1 cellular context compared by ENCODE assay signal in genomic region chr14:100381386-100382105, GRCh38.
TF ChIP-seq lines count a peak whose summit lies in the region.

No MANE protein-coding gene starts in this region.

TF ChIP-seq in H1, 55 proteins besides CTCF, POLR2A, EP300 and RAD21:
- TF ChIP-seq SP4 (IDR thresholded peaks at IDR 0.05; ENCODE audit: low read length) (no peak), SAP30 (IDR thresholded peaks at IDR 0.05; ENCODE audit: insufficient read depth, insufficient replicate concordance, low read length) (no peak), HDAC6 (IDR thresholded peaks at IDR 0.05; ENCODE audit: low read depth, low read length) (no peak), BCL11A (IDR thresholded peaks at IDR 0.05; ENCODE audit: low read depth in 2 of 2, low read length in 2 of 2) (no peak), TBP (IDR thresholded peaks at IDR 0.05; ENCODE audit: low read depth, low read length) (no peak), KDM1A (IDR thresholded peaks at IDR 0.05; ENCODE audit: borderline replicate concordance, low read length) (no peak), FOSL1 (IDR thresholded peaks at IDR 0.05; ENCODE audit: insufficient read depth, low read depth, low read length) (no peak), NANOG (IDR thresholded peaks at IDR 0.05; ENCODE audit: insufficient read depth, low read depth, low read length, poor library complexity, severe bottlenecking) (no peak), RXRA (IDR thresholded peaks at IDR 0.05; ENCODE audit: insufficient read depth, low read depth, low read length) (no peak), SIX5 (IDR thresholded peaks at IDR 0.05; ENCODE audit: low read depth, low read length) (no peak), RNF2 (IDR thresholded peaks at IDR 0.05; ENCODE audit: borderline replicate concordance, low read depth, low read length, missing control alignments, poor library complexity, severe bottlenecking) (no peak), POU5F1 (IDR thresholded peaks at IDR 0.05; ENCODE audit: low read depth, low read length) (no peak), GTF2F1 (IDR thresholded peaks at IDR 0.05; ENCODE audit: borderline replicate concordance, low read depth, low read length) (no peak), EZH2 (IDR thresholded peaks at IDR 0.05; ENCODE audit: low read depth, low read length, severe bottlenecking) (no peak), SP1 (IDR thresholded peaks at IDR 0.05; ENCODE audit: low read depth, low read length) (no peak), TAF7 (optimal IDR thresholded peaks at IDR 0.05; ENCODE audit: borderline replicate concordance, low read depth, low read length) (no peak), RBBP5 (IDR thresholded peaks at IDR 0.05; ENCODE audit: borderline replicate concordance, low read depth, low read length) (no peak), SP2 (IDR thresholded peaks at IDR 0.05; ENCODE audit: low read length) (no peak), KDM5A (IDR thresholded peaks at IDR 0.05; ENCODE audit: low read length) (no peak), SRF (IDR thresholded peaks at IDR 0.05; ENCODE audit: low read depth, low read length) (no peak)
